Comparison of ENCODE assay signal across 22 cellular contexts in genomic region chr5:150791536-150791935, GRCh38. TPM values are rescaled to one million over a fixed set of nuclear protein-coding genes. Genes with fewer than 3 reads are reported as not detected.
A peak's percentile ranks its signal among the peaks of the same experiment; 100 is the strongest.
DNase-seq lines count a peak whose midpoint lies in the region; ATAC-seq and TF ChIP-seq lines count a peak whose summit lies in the region.
"Had no signal": no experiment of that assay in that cellular context is flagged by ENCODE, and none has a peak within 500 bp of the region (broad histone marks: within the 10 kb centered on the region; RNA-seq: fewer than 3 reads in every experiment).

No MANE protein-coding gene starts in this region.

- peaks cover 60% of the 10 kb centered on the region for H3F3A ChIP-seq in GM23248 (ENCODE audit: insufficient read depth)

- no peaks in the 10 kb centered on the region for H3K9me2 ChIP-seq in GM23248 (ENCODE audit: insufficient read depth)

- H3K18ac ChIP-seq in mesenchymal stem cell (ENCODE audit: low read depth in 1 of 2, low read length in 2 of 2): no peak overlapping the region

- H3K36me3 ChIP-seq in GM23248 (ENCODE audit: low read depth): peaks cover 8% of the 10 kb centered on the region
- H3K36me3 ChIP-seq in mesenchymal stem cell (ENCODE audit: control insufficient read depth in 1 of 2, insufficient read depth in 2 of 2, low read depth in 1 of 2, low read length in 2 of 2): peaks cover 12 to 42% of the 10 kb centered on the region in 2 experiments

- H4K91ac ChIP-seq in mesenchymal stem cell (ENCODE audit: low read length): no peak overlapping the region

- H2BK12ac ChIP-seq in mesenchymal stem cell (ENCODE audit: low read length in 2 of 2): no peak overlapping the region

- TF ChIP-seq CTCF in GM10248 (IDR thresholded peaks at IDR 0.05; ENCODE audit: control extremely low read depth, extremely low read depth, low read depth, missing control alignments): no peak

- H3K4me3 ChIP-seq in GM23248 (no peak overlapping the region), mesenchymal stem cell (ENCODE audit: insufficient read depth in 1 of 2, low read depth in 1 of 2, low read length in 2 of 2) (peak overlapping the region in 1 of 2 experiments; percentile 55)
- H3K4me3 ChIP-seq: heart right ventricle had no signal

- no peak overlapping the region for H2BK120ac ChIP-seq in mesenchymal stem cell (ENCODE audit: low read depth, low read length)

- H4K8ac ChIP-seq in mesenchymal stem cell (ENCODE audit: low read length): no peak overlapping the region

- CTCF ChIA-PET in activated CD4-positive, alpha-beta T cell treated with anti-CD3 and anti-CD28 coated beads for 36 hours (lab: Charles Lee): interaction anchor here (1.3 to 4.7 kb wide), 5 partner anchors 8 to 56 kb away, joined by 3 to 36 read pairs (median 17); partner anchors contain the start of genes IRGM and SMIM3
- CTCF ChIA-PET in GM10248 (lab: Yijun Ruan, JAX): interaction anchor here (1.4 to 4.2 kb wide), 4 partner anchors 10 to 335 kb away, joined by 3 to 21 read pairs (median 6); partner anchors contain the start of gene SMIM3

- H2AK5ac ChIP-seq in mesenchymal stem cell (ENCODE audit: low read length, severe bottlenecking): no peak overlapping the region

- H3K4me3 Mint-ChIP-seq in activated CD4-positive, alpha-beta T cell treated with anti-CD3 and anti-CD28 coated beads for 36 hours: no peak overlapping the region
- H3K4me3 Mint-ChIP-seq in activated naive CD8-positive, alpha-beta T cell treated with anti-CD3 and anti-CD28 coated beads, Interleukin-2, amount 50 U/mL, for 24 hours: no peak overlapping the region
- H3K4me3 Mint-ChIP-seq: activated CD8-positive, alpha-beta memory T cell treated with anti-CD3 and anti-CD28 coated beads, Interleukin-2, amount 10 ng/mL, durations not matched to agents 7 days and 5 days; B cell; WTC11 had no signal

- H3K27me3 ChIP-seq in GM23248 (replicated peaks; ENCODE audit: insufficient read depth) (no peaks in the 10 kb centered on the region), mesenchymal stem cell (ENCODE audit: control insufficient read depth in 1 of 2, insufficient read depth in 1 of 2, low read length in 2 of 2) (no peaks in the 10 kb centered on the region)
- H3K27me3 ChIP-seq: heart right ventricle had no signal

- no peak for DNase-seq in activated CD4-positive, alpha-beta T cell treated with anti-CD3 and anti-CD28 coated beads for 36 hours
- DNase-seq in activated CD4-positive, alpha-beta T cell treated with anti-CD3 and anti-CD28 coated beads, Interleukin-2, amount 50 U/mL, for 48 hours: no peak
- peak; percentile 32 for DNase-seq in GM23248
- no peak for DNase-seq in activated naive CD8-positive, alpha-beta T cell treated with anti-CD3 and anti-CD28 coated beads, Interleukin-2, amount 50 U/mL, for 24 hours
- no peak for DNase-seq in mesenchymal stem cell
- DNase-seq in GM10248 (ENCODE audit: extremely low spot score): no peak
- no peak for DNase-seq in NCI-H510A (lab: John Stamatoyannopoulos, UW)
- no peak for DNase-seq in NCI-H82 (lab: John Stamatoyannopoulos, UW)
- DNase-seq: activated CD8-positive, alpha-beta memory T cell treated with anti-CD3 and anti-CD28 coated beads, Interleukin-2, amount 10 ng/mL, durations not matched to agents 7 days and 5 days; activated gamma-delta T cell; Caco-2; GOT3; heart right ventricle; NCI-H1694 treated with DMSO at 0.1 percent for 48 hours; occipital lobe; retina; SIG-M5; stimulated activated CD4-positive, alpha-beta T cell treated with anti-CD3 and anti-CD28 coated beads, Interleukin-12 subunit alpha, Interleukin-12 subunit beta, amount 100 ng/mL, for 4 hours had no signal

- no peak overlapping the region for H2BK5ac ChIP-seq in mesenchymal stem cell (ENCODE audit: low read depth, low read length, poor library complexity, severe bottlenecking)

- H3K4me2 ChIP-seq in GM23248 (ENCODE audit: unreplicated experiment) (peak overlapping the region; percentile 56), mesenchymal stem cell (ENCODE audit: low read length, poor library complexity, severe bottlenecking) (no peak overlapping the region)

- no peak overlapping the region for H3K4ac ChIP-seq in mesenchymal stem cell (ENCODE audit: low read depth in 1 of 2, low read length in 2 of 2)

- peaks cover 13% of the 10 kb centered on the region for H3K36me3 Mint-ChIP-seq in activated CD4-positive, alpha-beta T cell treated with anti-CD3 and anti-CD28 coated beads for 36 hours (ENCODE audit: low read depth)
- H3K36me3 Mint-ChIP-seq in activated naive CD8-positive, alpha-beta T cell treated with anti-CD3 and anti-CD28 coated beads, Interleukin-2, amount 50 U/mL, for 24 hours (ENCODE audit: low read depth): no peaks in the 10 kb centered on the region

- H3K9me3 Mint-ChIP-seq in activated CD4-positive, alpha-beta T cell treated with anti-CD3 and anti-CD28 coated beads for 36 hours (ENCODE audit: low read depth): no peaks in the 10 kb centered on the region
- H3K9me3 Mint-ChIP-seq in activated naive CD8-positive, alpha-beta T cell treated with anti-CD3 and anti-CD28 coated beads, Interleukin-2, amount 50 U/mL, for 24 hours: no peaks in the 10 kb centered on the region

- peaks cover 60% of the 10 kb centered on the region for H3K4me1 Mint-ChIP-seq in activated CD4-positive, alpha-beta T cell treated with anti-CD3 and anti-CD28 coated beads for 36 hours
- H3K4me1 Mint-ChIP-seq in activated naive CD8-positive, alpha-beta T cell treated with anti-CD3 and anti-CD28 coated beads, Interleukin-2, amount 50 U/mL, for 24 hours: peaks cover 49% of the 10 kb centered on the region
- H3K4me1 Mint-ChIP-seq: B cell had no signal

- H3K79me1 ChIP-seq in mesenchymal stem cell (replicated peaks; ENCODE audit: low read length, poor library complexity, severe bottlenecking): peaks cover 26% of the 10 kb centered on the region

- H3K9ac ChIP-seq in GM23248 (no peak overlapping the region), mesenchymal stem cell (ENCODE audit: low read length) (peak overlapping the region; percentile 82)

- H3K9me3 ChIP-seq in GM23248 (ENCODE audit: low read depth): no peaks in the 10 kb centered on the region
- no peaks in the 10 kb centered on the region for H3K9me3 ChIP-seq in mesenchymal stem cell (ENCODE audit: control insufficient read depth, low read length)
- H3K9me3 ChIP-seq: Caco-2, heart right ventricle had no signal

- no peak overlapping the region for H3K14ac ChIP-seq in mesenchymal stem cell (ENCODE audit: low read length in 2 of 2)

- no peak overlapping the region for H3K23ac ChIP-seq in mesenchymal stem cell (ENCODE audit: low read length in 2 of 2)

- POLR2A ChIA-PET in activated CD4-positive, alpha-beta T cell treated with anti-CD3 and anti-CD28 coated beads for 36 hours (lab: Charles Lee): no interaction called here
- POLR2A ChIA-PET in GM10248 (lab: Yijun Ruan, JAX): no interaction called here

- peaks cover 96% of the 10 kb centered on the region for H3K79me2 ChIP-seq in GM23248 (ENCODE audit: insufficient read depth)

- in situ Hi-C loops in GM23248 (cut with MboI): no loop called here

- H2BK15ac ChIP-seq in mesenchymal stem cell (ENCODE audit: low read depth, poor library complexity, severe bottlenecking): no peak overlapping the region

- no peaks in the 10 kb centered on the region for H3K27me3 Mint-ChIP-seq in activated CD4-positive, alpha-beta T cell treated with anti-CD3 and anti-CD28 coated beads for 36 hours
- H3K27me3 Mint-ChIP-seq in activated naive CD8-positive, alpha-beta T cell treated with anti-CD3 and anti-CD28 coated beads, Interleukin-2, amount 50 U/mL, for 24 hours: no peaks in the 10 kb centered on the region
- H3K27me3 Mint-ChIP-seq: activated CD8-positive, alpha-beta memory T cell treated with anti-CD3 and anti-CD28 coated beads, Interleukin-2, amount 10 ng/mL, durations not matched to agents 7 days and 5 days had no signal

- H3K27ac ChIP-seq in GM23248 (peak overlapping the region; percentile 82), mesenchymal stem cell (ENCODE audit: low read length, poor library complexity, severe bottlenecking) (no peak overlapping the region)

- peak overlapping the region; percentile 28 for H3K27ac Mint-ChIP-seq in activated CD4-positive, alpha-beta T cell treated with anti-CD3 and anti-CD28 coated beads for 36 hours
- H3K27ac Mint-ChIP-seq in activated naive CD8-positive, alpha-beta T cell treated with anti-CD3 and anti-CD28 coated beads, Interleukin-2, amount 50 U/mL, for 24 hours: peak overlapping the region; percentile 59
- H3K27ac Mint-ChIP-seq: activated CD8-positive, alpha-beta memory T cell treated with anti-CD3 and anti-CD28 coated beads, Interleukin-2, amount 10 ng/mL, durations not matched to agents 7 days and 5 days; B cell; WTC11 had no signal

- ATAC-seq in activated CD4-positive, alpha-beta T cell treated with anti-CD3 and anti-CD28 coated beads for 36 hours: no peak
- ATAC-seq in activated naive CD8-positive, alpha-beta T cell treated with anti-CD3 and anti-CD28 coated beads, Interleukin-2, amount 50 U/mL, for 24 hours: no peak
- ATAC-seq: activated CD8-positive, alpha-beta memory T cell treated with anti-CD3 and anti-CD28 coated beads, Interleukin-2, amount 10 ng/mL, durations not matched to agents 7 days and 5 days; heart right ventricle; WTC11 had no signal

- peaks cover 40% of the 10 kb centered on the region for H3K4me1 ChIP-seq in GM23248 (ENCODE audit: insufficient read depth)
- H3K4me1 ChIP-seq in mesenchymal stem cell (ENCODE audit: control insufficient read depth, insufficient read depth, low read depth, low read length): peaks cover 6% of the 10 kb centered on the region
- H3K4me1 ChIP-seq: Caco-2 had no signal

- intact Hi-C loops in activated CD4-positive, alpha-beta T cell treated with anti-CD3 and anti-CD28 coated beads for 36 hours (cut with DNase I, micrococcal nuclease): loop anchor here in 1 of 2 experiments (2.0 kb wide), 3 partner anchors 55 to 421 kb away; partner anchors contain the start of gene IRGM

- no peaks in the 10 kb centered on the region for H4K20me1 ChIP-seq in GM23248 (ENCODE audit: insufficient read depth)

- H2AFZ ChIP-seq in GM23248: no peak overlapping the region
- no peak overlapping the region for H2AFZ ChIP-seq in mesenchymal stem cell (ENCODE audit: low read depth, low read length)

RNA-seq across cellular contexts. Expression of gene SMIM3, which starts 13.0 kb away (rescaled TPM):
- 10 to 100 TPM; 16.8 to 16.9 TPM for total RNA-seq in activated CD4-positive, alpha-beta T cell treated with anti-CD3 and anti-CD28 coated beads for 36 hours
- total RNA-seq in GM23248 (2014; rRNA removed; shearing (Covaris generic)): 64.9 and 88.3 TPM in 2 replicates
- polyA plus RNA-seq in GM23248 (2016; fragmentation: Nextera tagmentation; extraction: Ambion mirVana): 72.2 and 73.8 TPM in 2 replicates
- polyA plus RNA-seq in mesenchymal stem cell (2013, experiment 1 of 2): 106 TPM
- polyA plus RNA-seq in mesenchymal stem cell (2013, experiment 2 of 2): 108 TPM
- total RNA-seq: B cell had no signal

RNA-seq across cellular contexts. Expression of gene DCTN4, which starts 32.7 kb away (rescaled TPM):
- 10 to 100 TPM; 31.7 to 49.0 TPM for total RNA-seq in activated CD4-positive, alpha-beta T cell treated with anti-CD3 and anti-CD28 coated beads for 36 hours
- total RNA-seq in GM23248 (2014; rRNA removed; shearing (Covaris generic)): 46.9 and 47.1 TPM in 2 replicates
- polyA plus RNA-seq in GM23248 (2016; fragmentation: Nextera tagmentation; extraction: Ambion mirVana): 30.1 and 34.5 TPM in 2 replicates
- 29.3 TPM for polyA plus RNA-seq in mesenchymal stem cell (2013, experiment 1 of 2)
- polyA plus RNA-seq in mesenchymal stem cell (2013, experiment 2 of 2): 29.6 TPM

RNA-seq across cellular contexts. Expression of gene IRGM, which starts 54.8 kb away (rescaled TPM):
- 1 to 10 TPM; 2.3 to 2.4 TPM for total RNA-seq in activated CD4-positive, alpha-beta T cell treated with anti-CD3 and anti-CD28 coated beads for 36 hours
- not detected in 2 replicates for total RNA-seq in GM23248 (2014; rRNA removed; shearing (Covaris generic))
- not detected in 2 replicates for polyA plus RNA-seq in GM23248 (2016; fragmentation: Nextera tagmentation; extraction: Ambion mirVana)
- 0.30 TPM for polyA plus RNA-seq in mesenchymal stem cell (2013, experiment 1 of 2)
- polyA plus RNA-seq in mesenchymal stem cell (2013, experiment 2 of 2): not detected
- total RNA-seq: A172, heart right ventricle, occipital lobe, urinary bladder had no signal
